ENCODE assay signal across 22 cellular contexts in the genomic region with DNA sequence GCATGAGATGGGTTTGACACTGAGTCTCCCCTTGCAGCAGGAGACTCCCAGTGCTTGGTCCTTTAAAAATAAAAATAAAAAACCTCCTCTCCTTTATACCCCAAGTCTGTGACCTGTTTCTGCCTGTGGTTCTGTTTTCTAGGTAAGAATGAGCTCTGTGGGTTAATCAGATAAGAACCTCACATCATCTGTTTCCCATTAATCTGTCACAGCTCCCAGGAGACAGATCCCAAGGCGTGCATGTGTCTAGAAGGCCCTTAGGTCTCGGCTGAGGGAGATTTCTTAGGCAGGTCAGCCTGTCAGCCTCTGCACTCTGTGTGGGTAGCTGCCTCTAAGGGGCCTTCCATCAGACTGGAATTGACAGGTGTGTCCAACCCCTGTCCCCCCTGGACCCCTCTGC.
A peak's percentile ranks its signal among the peaks of the same experiment; 100 is the strongest.
DNase-seq lines count a peak whose midpoint lies in the region; ATAC-seq and TF ChIP-seq lines count a peak whose summit lies in the region.
"Had no signal": no experiment of that assay in that cellular context is flagged by ENCODE, and none has a peak within 500 bp of the region (broad histone marks: within the 10 kb centered on the region; RNA-seq: fewer than 3 reads in every experiment).

No MANE protein-coding gene starts in this region.

- peak overlapping the region; percentile 12 for H3K4me3 Mint-ChIP-seq in nephron progenitor cell
- no peak overlapping the region for H3K4me3 Mint-ChIP-seq in Caco-2 (ENCODE audit: unreplicated experiment)
- H3K4me3 Mint-ChIP-seq: activated naive CD8-positive, alpha-beta T cell treated with anti-CD3 and anti-CD28 coated beads, Interleukin-2, amount 50 U/mL, for 24 hours; CD14-positive monocyte; H9; natural killer cell; stimulated activated naive B cell treated with anti-CD40 and anti-IgM and Interleukin-4, amounts not matched to agents 10 μg/mL and 1 μg/mL and 100 μg/mL, for 72 hours; T-cell had no signal

- H3K36me3 ChIP-seq in WERI-Rb-1 (no peaks in the 10 kb centered on the region), Caco-2 (ENCODE audit: control insufficient read depth, insufficient read depth, low read length) (no peaks in the 10 kb centered on the region)
- H3K36me3 ChIP-seq: Peyer's patch, upper lobe of right lung had no signal

- no peaks in the 10 kb centered on the region for H3K4me1 ChIP-seq in Caco-2
- H3K4me1 ChIP-seq: Peyer's patch, upper lobe of right lung had no signal

- H3K4me3 ChIP-seq in WERI-Rb-1 (ENCODE audit: low read depth, low read length) = no peak overlapping the region
- H3K4me3 ChIP-seq in Caco-2 (ENCODE audit: low read depth, low read length) = no peak overlapping the region
- H3K4me3 ChIP-seq: Peyer's patch, upper lobe of right lung had no signal

- no peak for ATAC-seq in HG02840 (IDR thresholded peaks at IDR 0.05; ENCODE audit: low FRiP score, unreplicated experiment)
- ATAC-seq in GM18909 (IDR thresholded peaks at IDR 0.05; ENCODE audit: poor library complexity, unreplicated experiment) = no peak
- ATAC-seq: activated naive CD8-positive, alpha-beta T cell treated with anti-CD3 and anti-CD28 coated beads, Interleukin-2, amount 50 U/mL, for 24 hours; natural killer cell; T-cell had no signal

- CTCF ChIA-PET in Caco-2 (lab: Charles Lee) = no interaction called here

- H3K27me3 Mint-ChIP-seq in nephron progenitor cell (ENCODE audit: low read depth, poor library complexity) = no peaks in the 10 kb centered on the region
- H3K27me3 Mint-ChIP-seq in Caco-2 (ENCODE audit: insufficient read depth, unreplicated experiment) = peaks cover 7% of the 10 kb centered on the region

- intact Hi-C loops in Caco-2 (cut with micrococcal nuclease; ENCODE audit: unreplicated experiment) = no loop called here

- H3K27me3 ChIP-seq in WERI-Rb-1 (ENCODE audit: insufficient read depth, low read depth, severe bottlenecking) (no peaks in the 10 kb centered on the region), Caco-2 (replicated peaks; ENCODE audit: control insufficient read depth, insufficient read depth, low read length) (no peaks in the 10 kb centered on the region)
- H3K27me3 ChIP-seq: Peyer's patch, upper lobe of right lung had no signal

- H3K9me3 Mint-ChIP-seq in nephron progenitor cell = no peaks in the 10 kb centered on the region
- no peaks in the 10 kb centered on the region for H3K9me3 Mint-ChIP-seq in Caco-2 (ENCODE audit: unreplicated experiment)
- H3K9me3 Mint-ChIP-seq: activated naive CD8-positive, alpha-beta T cell treated with anti-CD3 and anti-CD28 coated beads, Interleukin-2, amount 50 U/mL, for 24 hours; CD14-positive monocyte; H9; natural killer cell; T-cell had no signal

- H3K9me3 ChIP-seq in WERI-Rb-1 (ENCODE audit: severe bottlenecking) (no peaks in the 10 kb centered on the region), Caco-2 (no peaks in the 10 kb centered on the region)
- H3K9me3 ChIP-seq: Peyer's patch, upper lobe of right lung had no signal

- POLR2A ChIA-PET in Caco-2 (lab: Charles Lee) = no interaction called here

- no peak for TF ChIP-seq CTCF in WERI-Rb-1 (IDR thresholded peaks at IDR 0.05; ENCODE audit: low read depth, low read length)
- TF ChIP-seq CTCF in nephron progenitor cell (IDR thresholded peaks at IDR 0.05) = no peak
- TF ChIP-seq CTCF in Caco-2 (IDR thresholded peaks at IDR 0.05; ENCODE audit: insufficient read depth in 1 of 2, low read depth in 1 of 2, low read length in 1 of 2, severe bottlenecking in 1 of 2, unreplicated experiment in 1 of 2) = no peak

- BruUV-seq in Caco-2 (replicated peaks; lab: Mats Ljungman, UMichigan) = no TSS peak

- H3K36me3 Mint-ChIP-seq in nephron progenitor cell (ENCODE audit: low read depth) (peaks cover under 1% of the 10 kb centered on the region), Caco-2 (ENCODE audit: insufficient read depth, unreplicated experiment) (no peaks in the 10 kb centered on the region)
- H3K36me3 Mint-ChIP-seq: CD14-positive monocyte; natural killer cell; stimulated activated naive B cell treated with anti-CD40 and anti-IgM and Interleukin-4, amounts not matched to agents 10 μg/mL and 1 μg/mL and 100 μg/mL, for 72 hours; T-cell had no signal

- peak overlapping the region; percentile 65 for H3K27ac ChIP-seq in WERI-Rb-1
- H3K27ac ChIP-seq: Peyer's patch, upper lobe of right lung had no signal

- peaks cover 83% of the 10 kb centered on the region for H3K4me1 Mint-ChIP-seq in nephron progenitor cell
- no peaks in the 10 kb centered on the region for H3K4me1 Mint-ChIP-seq in Caco-2 (ENCODE audit: low read depth, unreplicated experiment)
- H3K4me1 Mint-ChIP-seq: activated naive CD8-positive, alpha-beta T cell treated with anti-CD3 and anti-CD28 coated beads, Interleukin-2, amount 50 U/mL, for 24 hours; natural killer cell; stimulated activated naive B cell treated with anti-CD40 and anti-IgM and Interleukin-4, amounts not matched to agents 10 μg/mL and 1 μg/mL and 100 μg/mL, for 72 hours; T-cell had no signal

- H3K27ac Mint-ChIP-seq in nephron progenitor cell = peak overlapping the region; percentile 65
- H3K27ac Mint-ChIP-seq in Caco-2 (ENCODE audit: unreplicated experiment) = no peak overlapping the region
- H3K27ac Mint-ChIP-seq: activated naive CD8-positive, alpha-beta T cell treated with anti-CD3 and anti-CD28 coated beads, Interleukin-2, amount 50 U/mL, for 24 hours; CD14-positive monocyte; H9; natural killer cell; stimulated activated naive B cell treated with anti-CD40 and anti-IgM and Interleukin-4, amounts not matched to agents 10 μg/mL and 1 μg/mL and 100 μg/mL, for 72 hours; T-cell had no signal

- DNase-seq in ELF-1 (ENCODE audit: low read depth, low spot score) (peak; percentile 4), NCI-H2171 (lab: John Stamatoyannopoulos, UW) (peak; percentile 38), WERI-Rb-1 (peak; percentile 79), nephron progenitor cell (peak; percentile 39), Caco-2 (no peak)
- DNase-seq: activated CD4-positive, CD25-positive, alpha-beta regulatory T cell; activated naive CD4-positive, alpha-beta T cell; activated naive CD8-positive, alpha-beta T cell treated with anti-CD3 and anti-CD28 coated beads, Interleukin-2, amount 50 U/mL, for 24 hours; caudate nucleus; cortex of kidney; H9; natural killer cell; NCI-H2029; NCI-H526 treated with DMSO at 0.1 percent for 48 hours; Peyer's patch; SHP77 treated with DMSO at 0.1 percent for 48 hours; stimulated activated naive B cell treated with anti-CD40 and anti-IgM and Interleukin-4, amounts not matched to agents 10 μg/mL and 1 μg/mL and 100 μg/mL, for 72 hours; T-cell; upper lobe of right lung had no signal

Comparison
In these comparisons a context has a peak if more than half of its experiments do, and no peak if none do; other contexts are left out.
1. DNase-seq: peak in ELF-1 (single experiment), NCI-H2171 (single experiment), WERI-Rb-1 (single experiment) and nephron progenitor cell (single experiment); none in Caco-2 (0 of 2).